In genomic region chr17:77622627-77623026, GRCh38 we compare ENCODE assay signal across 16 cellular contexts.
"Had no signal": no experiment of that assay in that cellular context is flagged by ENCODE, and none has a peak within 500 bp of the region (broad histone marks: within the 10 kb centered on the region; RNA-seq: fewer than 3 reads in every experiment).

No MANE protein-coding gene starts in this region.

- H3K4me3 Mint-ChIP-seq: activated CD8-positive, alpha-beta memory T cell treated with anti-CD3 and anti-CD28 coated beads, Interleukin-2, amount 10 ng/mL, durations not matched to agents 7 days and 5 days; activated naive CD4-positive, alpha-beta T cell treated with anti-CD3 and anti-CD28 coated beads, Interleukin-2, amount 50 U/mL, for 24 hours; activated T-cell treated with anti-CD3 and anti-CD28 coated beads, Interleukin-2, amount 50 U/mL, for 24 hours had no signal

- H3K27me3 Mint-ChIP-seq: activated naive CD4-positive, alpha-beta T cell treated with anti-CD3 and anti-CD28 coated beads, Interleukin-2, amount 50 U/mL, for 24 hours; activated T-cell treated with anti-CD3 and anti-CD28 coated beads, Interleukin-2, amount 50 U/mL, for 24 hours had no signal

- H3K4me2 ChIP-seq: smooth muscle cell had no signal

- H3K27me3 ChIP-seq: brain microvascular endothelial cell, tibial nerve had no signal

- H3K4me1 ChIP-seq: lower lobe of right lung, tibial nerve had no signal

- ATAC-seq: activated CD8-positive, alpha-beta memory T cell treated with anti-CD3 and anti-CD28 coated beads, Interleukin-2, amount 10 ng/mL, durations not matched to agents 7 days and 5 days; left cardiac atrium; lower lobe of right lung; right cardiac atrium had no signal

- H3K4me3 ChIP-seq: esophagus squamous epithelium, lower lobe of right lung, smooth muscle cell, tibial nerve had no signal

- H3K36me3 ChIP-seq: brain microvascular endothelial cell, esophagus squamous epithelium, lower lobe of right lung, tibial nerve had no signal

- DNase-seq: activated CD4-positive, alpha-beta T cell treated with anti-CD3 and anti-CD28 coated beads for 1 hour; activated CD4-positive, alpha-beta T cell treated with anti-CD3 and anti-CD28 coated beads, Interleukin-2, amount 50 U/mL, for 48 hours; activated CD8-positive, alpha-beta memory T cell treated with anti-CD3 and anti-CD28 coated beads, Interleukin-2, amount 10 ng/mL, durations not matched to agents 7 days and 5 days; activated effector memory CD4-positive, alpha-beta T cell treated with Interleukin-2 at 50 U/mL for 16 hours; activated T-cell treated with anti-CD3 and anti-CD28 coated beads, Interleukin-2, amount 50 U/mL, for 24 hours; amniotic stem cell; brain microvascular endothelial cell; esophagus squamous epithelium; foreskin fibroblast; left cardiac atrium; lower lobe of right lung; midbrain; right cardiac atrium had no signal

- H3K27ac Mint-ChIP-seq: activated CD8-positive, alpha-beta memory T cell treated with anti-CD3 and anti-CD28 coated beads, Interleukin-2, amount 10 ng/mL, durations not matched to agents 7 days and 5 days; activated naive CD4-positive, alpha-beta T cell treated with anti-CD3 and anti-CD28 coated beads, Interleukin-2, amount 50 U/mL, for 24 hours; activated T-cell treated with anti-CD3 and anti-CD28 coated beads, Interleukin-2, amount 50 U/mL, for 24 hours had no signal

- H3K27ac ChIP-seq: brain microvascular endothelial cell, esophagus squamous epithelium, lower lobe of right lung, tibial nerve had no signal
